In the genomic region with DNA sequence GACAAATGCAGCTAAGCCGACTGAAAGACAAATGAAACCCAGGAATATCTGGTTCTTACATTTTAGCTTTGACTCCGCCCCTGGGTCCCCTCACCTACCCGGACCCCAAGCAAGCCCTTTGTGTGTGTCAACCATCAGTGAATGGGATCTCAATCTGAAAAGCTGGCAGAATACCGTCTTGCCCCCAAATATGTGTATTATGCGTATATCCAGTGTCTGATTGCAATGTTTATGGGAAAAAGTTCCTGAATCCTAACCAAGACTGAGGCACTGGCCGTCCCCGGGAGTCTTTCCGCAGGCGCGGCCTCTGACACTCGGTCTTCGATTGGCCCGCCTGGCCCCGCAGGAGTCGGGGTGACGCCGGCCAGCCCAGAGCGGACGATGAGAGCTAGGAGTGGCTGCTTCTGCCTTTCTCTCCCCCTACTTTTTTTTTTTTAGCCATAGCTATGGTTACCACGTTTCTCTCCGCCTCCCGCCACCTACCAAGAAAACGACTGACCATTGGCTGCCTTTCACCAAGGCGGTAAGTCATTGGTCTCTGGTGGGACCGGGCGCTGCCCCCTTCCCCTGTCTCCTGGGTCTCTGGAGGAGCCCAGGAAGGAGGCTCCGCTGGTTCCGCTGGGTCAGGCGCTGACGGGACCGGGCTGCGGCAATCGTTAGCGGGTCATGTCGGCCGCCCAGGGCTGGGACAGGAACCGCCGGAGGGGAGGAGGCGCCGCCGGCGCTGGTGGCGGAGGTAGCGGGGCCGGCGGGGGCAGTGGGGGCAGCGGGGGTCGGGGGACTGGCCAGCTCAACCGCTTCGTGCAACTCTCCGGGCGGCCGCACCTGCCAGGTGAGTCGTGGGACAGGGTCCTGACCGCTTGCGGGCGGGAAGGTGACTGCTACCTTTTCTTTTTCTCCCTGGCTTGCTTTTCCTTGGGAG, we compare ENCODE assay signal across 1 cellular context.
TF ChIP-seq lines count a peak whose summit lies in the region.

A gene with protein sequence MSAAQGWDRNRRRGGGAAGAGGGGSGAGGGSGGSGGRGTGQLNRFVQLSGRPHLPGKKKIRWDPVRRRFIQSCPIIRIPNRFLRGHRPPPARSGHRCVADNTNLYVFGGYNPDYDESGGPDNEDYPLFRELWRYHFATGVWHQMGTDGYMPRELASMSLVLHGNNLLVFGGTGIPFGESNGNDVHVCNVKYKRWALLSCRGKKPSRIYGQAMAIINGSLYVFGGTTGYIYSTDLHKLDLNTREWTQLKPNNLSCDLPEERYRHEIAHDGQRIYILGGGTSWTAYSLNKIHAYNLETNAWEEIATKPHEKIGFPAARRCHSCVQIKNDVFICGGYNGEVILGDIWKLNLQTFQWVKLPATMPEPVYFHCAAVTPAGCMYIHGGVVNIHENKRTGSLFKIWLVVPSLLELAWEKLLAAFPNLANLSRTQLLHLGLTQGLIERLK (plus strand): TSS at position 557 of the 922 bp plus-strand sequence. CDS start 110 bp downstream, at position 667.

TF ChIP-seq in HepG2, 621 proteins besides CTCF, POLR2A, EP300 and RAD21 (continued from another document and continues in another):
- TF ChIP-seq, protein P1, sequence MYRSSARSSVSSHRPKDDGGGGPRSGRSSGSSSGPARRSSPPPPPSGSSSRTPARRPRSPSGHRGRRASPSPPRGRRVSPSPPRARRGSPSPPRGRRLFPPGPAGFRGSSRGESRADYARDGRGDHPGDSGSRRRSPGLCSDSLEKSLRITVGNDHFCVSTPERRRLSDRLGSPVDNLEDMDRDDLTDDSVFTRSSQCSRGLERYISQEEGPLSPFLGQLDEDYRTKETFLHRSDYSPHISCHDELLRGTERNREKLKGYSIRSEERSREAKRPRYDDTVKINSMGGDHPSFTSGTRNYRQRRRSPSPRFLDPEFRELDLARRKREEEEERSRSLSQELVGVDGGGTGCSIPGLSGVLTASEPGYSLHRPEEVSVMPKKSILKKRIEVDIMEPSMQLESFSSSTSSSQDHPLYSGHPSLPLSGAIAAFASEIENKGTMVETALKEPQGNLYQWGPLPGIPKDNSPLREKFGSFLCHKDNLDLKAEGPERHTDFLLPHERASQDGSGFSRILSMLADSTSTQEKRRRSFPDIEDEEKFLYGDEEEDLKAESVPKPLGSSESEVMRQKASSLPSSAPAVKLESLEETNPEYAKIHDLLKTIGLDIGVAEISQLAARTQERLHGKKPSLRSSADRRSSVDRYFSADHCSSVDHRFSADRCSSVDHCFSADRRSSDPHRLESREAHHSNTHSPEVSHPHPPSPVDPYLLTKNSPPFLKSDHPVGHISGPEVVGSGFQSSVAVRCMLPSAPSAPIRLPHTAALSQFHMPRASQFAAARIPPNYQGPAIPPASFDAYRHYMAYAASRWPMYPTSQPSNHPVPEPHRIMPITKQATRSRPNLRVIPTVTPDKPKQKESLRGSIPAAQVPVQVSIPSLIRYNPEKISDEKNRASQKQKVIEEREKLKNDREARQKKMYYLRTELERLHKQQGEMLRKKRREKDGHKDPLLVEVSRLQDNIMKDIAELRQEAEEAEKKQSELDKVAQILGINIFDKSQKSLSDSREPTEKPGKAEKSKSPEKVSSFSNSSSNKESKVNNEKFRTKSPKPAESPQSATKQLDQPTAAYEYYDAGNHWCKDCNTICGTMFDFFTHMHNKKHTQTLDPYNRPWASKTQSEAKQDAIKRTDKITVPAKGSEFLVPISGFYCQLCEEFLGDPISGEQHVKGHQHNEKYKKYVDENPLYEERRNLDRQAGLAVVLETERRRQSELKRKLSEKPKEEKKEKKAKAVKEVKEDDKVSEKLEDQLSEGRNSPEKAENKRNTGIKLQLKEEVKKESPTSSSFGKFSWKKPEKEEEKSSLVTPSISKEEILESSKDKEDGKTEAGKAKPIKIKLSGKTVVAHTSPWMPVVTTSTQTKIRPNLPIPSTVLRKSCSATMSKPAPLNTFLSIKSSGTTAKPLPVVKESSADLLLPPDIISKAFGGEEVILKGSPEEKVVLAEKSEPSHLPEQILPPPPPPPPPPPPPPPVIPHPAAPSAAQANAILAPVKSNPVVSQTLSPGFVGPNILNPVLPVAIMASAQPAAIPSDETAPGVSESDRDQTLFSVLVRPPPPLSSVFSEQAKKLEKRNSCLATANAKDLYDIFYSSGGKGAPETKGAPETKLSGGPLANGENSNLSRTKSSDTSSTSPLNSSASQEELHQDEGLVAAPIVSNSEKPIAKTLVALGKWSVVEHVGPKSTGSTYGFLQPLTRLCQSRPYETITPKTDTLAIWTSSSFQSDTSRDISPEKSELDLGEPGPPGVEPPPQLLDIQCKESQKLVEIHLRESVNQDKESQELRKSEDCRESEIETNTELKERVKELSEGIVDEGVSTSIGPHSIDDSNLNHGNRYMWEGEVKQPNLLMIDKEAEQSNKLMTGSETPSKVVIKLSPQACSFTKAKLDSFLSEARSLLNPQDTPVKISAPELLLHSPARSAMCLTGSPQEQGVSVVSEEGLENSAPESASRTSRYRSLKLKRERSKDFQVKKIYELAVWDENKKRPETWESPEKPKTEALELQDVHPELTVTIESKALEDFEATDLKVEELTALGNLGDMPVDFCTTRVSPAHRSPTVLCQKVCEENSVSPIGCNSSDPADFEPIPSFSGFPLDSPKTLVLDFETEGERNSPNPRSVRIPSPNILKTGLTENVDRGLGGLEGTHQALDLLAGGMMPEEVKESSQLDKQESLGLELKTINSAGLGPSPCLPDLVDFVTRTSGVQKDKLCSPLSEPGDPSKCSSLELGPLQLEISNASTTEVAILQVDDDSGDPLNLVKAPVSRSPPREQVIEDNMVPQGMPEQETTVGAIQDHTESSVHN (CRISPR knock-in tag; IDR thresholded peaks at IDR 0.05), result no peak
- peak; percentile 46 for TF ChIP-seq AGO1 (IDR thresholded peaks at IDR 0.05; ENCODE audit: low read depth, low read length, poor library complexity, severe bottlenecking)
- TF ChIP-seq CBX5 (CRISPR knock-in tag; IDR thresholded peaks at IDR 0.05; ENCODE audit: borderline replicate concordance), result peak; percentile 70; the same call in 1 of the 2 replicates
- peak; percentile 78 for TF ChIP-seq ZNF317 (CRISPR knock-in tag; IDR thresholded peaks at IDR 0.05)
- TF ChIP-seq, protein P2, sequence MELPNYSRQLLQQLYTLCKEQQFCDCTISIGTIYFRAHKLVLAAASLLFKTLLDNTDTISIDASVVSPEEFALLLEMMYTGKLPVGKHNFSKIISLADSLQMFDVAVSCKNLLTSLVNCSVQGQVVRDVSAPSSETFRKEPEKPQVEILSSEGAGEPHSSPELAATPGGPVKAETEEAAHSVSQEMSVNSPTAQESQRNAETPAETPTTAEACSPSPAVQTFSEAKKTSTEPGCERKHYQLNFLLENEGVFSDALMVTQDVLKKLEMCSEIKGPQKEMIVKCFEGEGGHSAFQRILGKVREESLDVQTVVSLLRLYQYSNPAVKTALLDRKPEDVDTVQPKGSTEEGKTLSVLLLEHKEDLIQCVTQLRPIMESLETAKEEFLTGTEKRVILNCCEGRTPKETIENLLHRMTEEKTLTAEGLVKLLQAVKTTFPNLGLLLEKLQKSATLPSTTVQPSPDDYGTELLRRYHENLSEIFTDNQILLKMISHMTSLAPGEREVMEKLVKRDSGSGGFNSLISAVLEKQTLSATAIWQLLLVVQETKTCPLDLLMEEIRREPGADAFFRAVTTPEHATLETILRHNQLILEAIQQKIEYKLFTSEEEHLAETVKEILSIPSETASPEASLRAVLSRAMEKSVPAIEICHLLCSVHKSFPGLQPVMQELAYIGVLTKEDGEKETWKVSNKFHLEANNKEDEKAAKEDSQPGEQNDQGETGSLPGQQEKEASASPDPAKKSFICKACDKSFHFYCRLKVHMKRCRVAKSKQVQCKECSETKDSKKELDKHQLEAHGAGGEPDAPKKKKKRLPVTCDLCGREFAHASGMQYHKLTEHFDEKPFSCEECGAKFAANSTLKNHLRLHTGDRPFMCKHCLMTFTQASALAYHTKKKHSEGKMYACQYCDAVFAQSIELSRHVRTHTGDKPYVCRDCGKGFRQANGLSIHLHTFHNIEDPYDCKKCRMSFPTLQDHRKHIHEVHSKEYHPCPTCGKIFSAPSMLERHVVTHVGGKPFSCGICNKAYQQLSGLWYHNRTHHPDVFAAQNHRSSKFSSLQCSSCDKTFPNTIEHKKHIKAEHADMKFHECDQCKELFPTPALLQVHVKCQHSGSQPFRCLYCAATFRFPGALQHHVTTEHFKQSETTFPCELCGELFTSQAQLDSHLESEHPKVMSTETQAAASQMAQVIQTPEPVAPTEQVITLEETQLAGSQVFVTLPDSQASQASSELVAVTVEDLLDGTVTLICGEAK (IDR thresholded peaks at IDR 0.05), result no peak
- TF ChIP-seq, protein P2 (CRISPR knock-in tag; IDR thresholded peaks at IDR 0.05), result peak; percentile 84
- TF ChIP-seq ZNF33A (CRISPR knock-in tag; IDR thresholded peaks at IDR 0.05; ENCODE audit: borderline replicate concordance), result peak; percentile 69; the same call in 1 of the 2 replicates
- peak; percentile 69; the same call in 1 of the 2 replicates for TF ChIP-seq SPEN (CRISPR knock-in tag; IDR thresholded peaks at IDR 0.05; ENCODE audit: low read depth)
- 0 out of 2 replicates have a peak, but pooled peaks have one; percentile 53 for TF ChIP-seq ZNF589 (CRISPR knock-in tag; conservative IDR thresholded peaks at IDR 0.05)
- peak; percentile 71 for TF ChIP-seq ZEB1 (IDR thresholded peaks at IDR 0.05; ENCODE audit: insufficient replicate concordance, low read depth)
- 0 out of 2 replicates have a peak, but pooled peaks have one; percentile 61 for TF ChIP-seq KDM3A (CRISPR knock-in tag; IDR thresholded peaks at IDR 0.05; ENCODE audit: low read depth)
- peak; percentile 95 for TF ChIP-seq ZNF350 (CRISPR knock-in tag; IDR thresholded peaks at IDR 0.05; ENCODE audit: borderline replicate concordance, low read depth)
- no peak for TF ChIP-seq ARID2 (CRISPR knock-in tag; IDR thresholded peaks at IDR 0.05; ENCODE audit: borderline replicate concordance)
- TF ChIP-seq GATAD2A (CRISPR knock-in tag; IDR thresholded peaks at IDR 0.05), result peak; percentile 69; the same call in 1 of the 2 replicates
- TF ChIP-seq, protein P3, sequence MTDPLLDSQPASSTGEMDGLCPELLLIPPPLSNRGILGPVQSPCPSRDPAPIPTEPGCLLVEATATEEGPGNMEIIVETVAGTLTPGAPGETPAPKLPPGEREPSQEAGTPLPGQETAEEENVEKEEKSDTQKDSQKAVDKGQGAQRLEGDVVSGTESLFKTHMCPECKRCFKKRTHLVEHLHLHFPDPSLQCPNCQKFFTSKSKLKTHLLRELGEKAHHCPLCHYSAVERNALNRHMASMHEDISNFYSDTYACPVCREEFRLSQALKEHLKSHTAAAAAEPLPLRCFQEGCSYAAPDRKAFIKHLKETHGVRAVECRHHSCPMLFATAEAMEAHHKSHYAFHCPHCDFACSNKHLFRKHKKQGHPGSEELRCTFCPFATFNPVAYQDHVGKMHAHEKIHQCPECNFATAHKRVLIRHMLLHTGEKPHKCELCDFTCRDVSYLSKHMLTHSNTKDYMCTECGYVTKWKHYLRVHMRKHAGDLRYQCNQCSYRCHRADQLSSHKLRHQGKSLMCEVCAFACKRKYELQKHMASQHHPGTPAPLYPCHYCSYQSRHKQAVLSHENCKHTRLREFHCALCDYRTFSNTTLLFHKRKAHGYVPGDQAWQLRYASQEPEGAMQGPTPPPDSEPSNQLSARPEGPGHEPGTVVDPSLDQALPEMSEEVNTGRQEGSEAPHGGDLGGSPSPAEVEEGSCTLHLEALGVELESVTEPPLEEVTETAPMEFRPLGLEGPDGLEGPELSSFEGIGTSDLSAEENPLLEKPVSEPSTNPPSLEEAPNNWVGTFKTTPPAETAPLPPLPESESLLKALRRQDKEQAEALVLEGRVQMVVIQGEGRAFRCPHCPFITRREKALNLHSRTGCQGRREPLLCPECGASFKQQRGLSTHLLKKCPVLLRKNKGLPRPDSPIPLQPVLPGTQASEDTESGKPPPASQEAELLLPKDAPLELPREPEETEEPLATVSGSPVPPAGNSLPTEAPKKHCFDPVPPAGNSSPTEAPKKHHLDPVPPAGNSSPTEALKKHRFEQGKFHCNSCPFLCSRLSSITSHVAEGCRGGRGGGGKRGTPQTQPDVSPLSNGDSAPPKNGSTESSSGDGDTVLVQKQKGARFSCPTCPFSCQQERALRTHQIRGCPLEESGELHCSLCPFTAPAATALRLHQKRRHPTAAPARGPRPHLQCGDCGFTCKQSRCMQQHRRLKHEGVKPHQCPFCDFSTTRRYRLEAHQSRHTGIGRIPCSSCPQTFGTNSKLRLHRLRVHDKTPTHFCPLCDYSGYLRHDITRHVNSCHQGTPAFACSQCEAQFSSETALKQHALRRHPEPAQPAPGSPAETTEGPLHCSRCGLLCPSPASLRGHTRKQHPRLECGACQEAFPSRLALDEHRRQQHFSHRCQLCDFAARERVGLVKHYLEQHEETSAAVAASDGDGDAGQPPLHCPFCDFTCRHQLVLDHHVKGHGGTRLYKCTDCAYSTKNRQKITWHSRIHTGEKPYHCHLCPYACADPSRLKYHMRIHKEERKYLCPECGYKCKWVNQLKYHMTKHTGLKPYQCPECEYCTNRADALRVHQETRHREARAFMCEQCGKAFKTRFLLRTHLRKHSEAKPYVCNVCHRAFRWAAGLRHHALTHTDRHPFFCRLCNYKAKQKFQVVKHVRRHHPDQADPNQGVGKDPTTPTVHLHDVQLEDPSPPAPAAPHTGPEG (CRISPR knock-in tag; IDR thresholded peaks at IDR 0.05), result 0 out of 2 replicates have a peak, but pooled peaks have one; percentile 54
- peak; percentile 34; the same call in 1 of the 2 replicates for TF ChIP-seq ZNF652 (CRISPR knock-in tag; IDR thresholded peaks at IDR 0.05; ENCODE audit: borderline replicate concordance, low read depth)
- TF ChIP-seq, protein P4, sequence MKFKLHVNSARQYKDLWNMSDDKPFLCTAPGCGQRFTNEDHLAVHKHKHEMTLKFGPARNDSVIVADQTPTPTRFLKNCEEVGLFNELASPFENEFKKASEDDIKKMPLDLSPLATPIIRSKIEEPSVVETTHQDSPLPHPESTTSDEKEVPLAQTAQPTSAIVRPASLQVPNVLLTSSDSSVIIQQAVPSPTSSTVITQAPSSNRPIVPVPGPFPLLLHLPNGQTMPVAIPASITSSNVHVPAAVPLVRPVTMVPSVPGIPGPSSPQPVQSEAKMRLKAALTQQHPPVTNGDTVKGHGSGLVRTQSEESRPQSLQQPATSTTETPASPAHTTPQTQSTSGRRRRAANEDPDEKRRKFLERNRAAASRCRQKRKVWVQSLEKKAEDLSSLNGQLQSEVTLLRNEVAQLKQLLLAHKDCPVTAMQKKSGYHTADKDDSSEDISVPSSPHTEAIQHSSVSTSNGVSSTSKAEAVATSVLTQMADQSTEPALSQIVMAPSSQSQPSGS (CRISPR knock-in tag; IDR thresholded peaks at IDR 0.05), result peak; percentile 85
